14 cellular contexts compared by ENCODE assay signal in genomic region chr2:149765636-149766035, GRCh38.
"Had no signal": no experiment of that assay in that cellular context is flagged by ENCODE, and none has a peak within 500 bp of the region (broad histone marks: within the 10 kb centered on the region; RNA-seq: fewer than 3 reads in every experiment).

No MANE protein-coding gene starts in this region.

- DNase-seq: activated CD4-positive, alpha-beta T cell treated with anti-CD3 and anti-CD28 coated beads, Interleukin-2, amount 10 ng/mL, durations not matched to agents 7 days and 5 days; activated CD8-positive, alpha-beta memory T cell treated with anti-CD3 and anti-CD28 coated beads for 24 hours; activated naive CD8-positive, alpha-beta T cell treated with anti-CD3 and anti-CD28 coated beads for 36 hours; amygdala; body of pancreas; caudate nucleus; islet precursor cell; left lung; naive B cell; ovary had no signal

- H3K4me3 ChIP-seq: body of pancreas, hepatocyte, left lung, neural progenitor cell, ovary had no signal

- ATAC-seq: body of pancreas; esophagus mucosa; left lung; stimulated activated memory B cell treated with anti-CD40 and anti-IgM and Interleukin-4, amounts not matched to agents 10 μg/mL and 1 μg/mL and 100 μg/mL, for 72 hours had no signal

- H3K4me1 ChIP-seq: left lung had no signal

- H3K27me3 ChIP-seq: body of pancreas, hepatocyte, left lung, neural progenitor cell, ovary had no signal

- H3K27ac ChIP-seq: body of pancreas, hepatocyte, left lung, neural progenitor cell, ovary had no signal

- H3K36me3 ChIP-seq: left lung, neural progenitor cell, ovary had no signal

- H3K9me3 ChIP-seq: body of pancreas, ovary had no signal
